ENCODE assay signal across 1 cellular context in the genomic region with DNA sequence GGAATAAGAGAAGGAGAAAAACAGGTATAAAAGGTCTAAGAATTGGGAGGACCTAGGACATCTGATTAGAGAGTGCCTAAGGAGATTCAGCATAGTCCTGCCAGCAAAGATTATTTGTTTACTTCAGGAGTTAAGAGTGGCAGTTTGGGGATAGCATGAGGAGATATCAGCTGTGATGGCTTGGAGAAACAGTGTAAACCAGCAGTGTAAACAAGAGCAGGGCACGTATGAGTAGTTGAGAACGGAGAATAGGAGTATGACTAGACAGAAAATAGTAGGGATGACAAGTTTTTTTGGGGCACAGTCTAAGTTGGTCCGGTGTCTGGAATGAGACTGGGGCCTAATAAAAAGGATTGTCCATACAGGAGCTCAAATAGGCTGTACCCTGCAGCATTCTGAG. TPM values are rescaled to one million over a fixed set of nuclear protein-coding genes. Genes with fewer than 3 reads are reported as not detected.
"Had no signal": no experiment of that assay in that cellular context is flagged by ENCODE, and none has a peak within 500 bp of the region (broad histone marks: within the 10 kb centered on the region; RNA-seq: fewer than 3 reads in every experiment).

No MANE protein-coding gene starts in this region.

RNA-seq across cellular contexts. Expression of gene NPAS1, which starts 30.9 kb away (rescaled TPM):
- total RNA-seq: HT1080 had no signal
